12 cellular contexts compared by ENCODE assay signal in the genomic region with DNA sequence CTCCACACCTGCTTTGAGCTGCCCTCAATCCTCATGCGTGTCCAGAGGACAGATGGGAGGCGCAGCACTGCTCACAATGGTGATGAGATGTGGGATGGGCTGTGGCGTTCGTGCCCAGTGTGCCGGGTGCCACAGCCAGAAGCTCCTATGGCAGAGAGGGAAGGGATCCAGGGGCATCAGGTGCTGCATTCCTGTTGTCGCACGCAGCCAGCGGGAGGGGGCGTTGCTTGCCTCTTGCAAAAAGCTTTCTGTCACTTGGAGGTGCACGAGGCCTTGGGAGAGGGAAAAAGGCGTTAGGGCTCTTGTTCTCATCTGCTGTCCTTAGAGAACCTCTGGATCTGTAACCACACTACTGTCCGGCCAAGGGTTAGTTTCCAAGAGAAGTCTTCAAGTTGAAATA. TPM values are rescaled to one million over a fixed set of nuclear protein-coding genes. Genes with fewer than 3 reads are reported as not detected.
A peak's percentile ranks its signal among the peaks of the same experiment; 100 is the strongest.
DNase-seq lines count a peak whose midpoint lies in the region; ATAC-seq and TF ChIP-seq lines count a peak whose summit lies in the region.
"Had no signal": no experiment of that assay in that cellular context is flagged by ENCODE, and none has a peak within 500 bp of the region (broad histone marks: within the 10 kb centered on the region; RNA-seq: fewer than 3 reads in every experiment).

No MANE protein-coding gene starts in this region.

- H3K4me3 ChIP-seq in GM12875 (ENCODE audit: low read depth, low read length) = no peak overlapping the region
- H3K4me3 ChIP-seq: adrenal gland had no signal

- H3K27ac Mint-ChIP-seq in glutamatergic neuron (ENCODE audit: unreplicated experiment) = no peak overlapping the region
- H3K27ac Mint-ChIP-seq in T-helper 2 cell treated with Interferon-gamma antibody and Interleukin-4, amounts not matched to agents 5 μg/mL and 100 μg/mL, for 36 hours = no peak overlapping the region
- H3K27ac Mint-ChIP-seq: memory B cell had no signal

- peak; percentile 67 for DNase-seq in 8988T
- DNase-seq in NCI-H526 treated with DMSO at 0.1 percent for 48 hours (lab: John Stamatoyannopoulos, UW) = peak; percentile 6
- DNase-seq in glutamatergic neuron = peak; percentile 57
- no peak for DNase-seq in T-helper 2 cell treated with Interferon-gamma antibody and Interleukin-4, amounts not matched to agents 5 μg/mL and 100 μg/mL, for 36 hours (ENCODE audit: low spot score)
- no peak for DNase-seq in CD1c-positive myeloid dendritic cell (ENCODE audit: extremely low spot score)
- DNase-seq: COR-L47, MM.1S had no signal

- TF ChIP-seq CTCF in GM12875 (IDR thresholded peaks at IDR 0.05; ENCODE audit: borderline replicate concordance, insufficient read depth, low read depth, low read length) = peak; percentile 37; the same call in 1 of the 2 replicates
- no peak for TF ChIP-seq CTCF in glutamatergic neuron (IDR thresholded peaks at IDR 0.05; ENCODE audit: partially characterized antibody, unreplicated experiment)

- ATAC-seq in GM21529 (IDR thresholded peaks at IDR 0.05; ENCODE audit: unreplicated experiment) (no peak), HG03378 (IDR thresholded peaks at IDR 0.05; ENCODE audit: unreplicated experiment) (no peak)

- H3K9me3 Mint-ChIP-seq in glutamatergic neuron (ENCODE audit: unreplicated experiment) = no peaks in the 10 kb centered on the region
- no peaks in the 10 kb centered on the region for H3K9me3 Mint-ChIP-seq in T-helper 2 cell treated with Interferon-gamma antibody and Interleukin-4, amounts not matched to agents 5 μg/mL and 100 μg/mL, for 36 hours
- H3K9me3 Mint-ChIP-seq: memory B cell had no signal

- H3K4me3 Mint-ChIP-seq in glutamatergic neuron (ENCODE audit: unreplicated experiment) = no peak overlapping the region
- H3K4me3 Mint-ChIP-seq in T-helper 2 cell treated with Interferon-gamma antibody and Interleukin-4, amounts not matched to agents 5 μg/mL and 100 μg/mL, for 36 hours = no peak overlapping the region
- H3K4me3 Mint-ChIP-seq: memory B cell had no signal

- no peaks in the 10 kb centered on the region for H3K36me3 Mint-ChIP-seq in glutamatergic neuron (ENCODE audit: unreplicated experiment)
- no peaks in the 10 kb centered on the region for H3K36me3 Mint-ChIP-seq in T-helper 2 cell treated with Interferon-gamma antibody and Interleukin-4, amounts not matched to agents 5 μg/mL and 100 μg/mL, for 36 hours (ENCODE audit: low read depth)
- H3K36me3 Mint-ChIP-seq: memory B cell had no signal

- H3K4me1 Mint-ChIP-seq in glutamatergic neuron (ENCODE audit: low read depth, unreplicated experiment) = no peaks in the 10 kb centered on the region
- H3K4me1 Mint-ChIP-seq in T-helper 2 cell treated with Interferon-gamma antibody and Interleukin-4, amounts not matched to agents 5 μg/mL and 100 μg/mL, for 36 hours (ENCODE audit: low read depth) = no peaks in the 10 kb centered on the region
- H3K4me1 Mint-ChIP-seq: memory B cell had no signal

- peaks cover 2% of the 10 kb centered on the region for H3K27me3 Mint-ChIP-seq in glutamatergic neuron (ENCODE audit: unreplicated experiment)
- H3K27me3 Mint-ChIP-seq in T-helper 2 cell treated with Interferon-gamma antibody and Interleukin-4, amounts not matched to agents 5 μg/mL and 100 μg/mL, for 36 hours (ENCODE audit: low read depth) = peaks cover 2% of the 10 kb centered on the region

RNA-seq across cellular contexts. Expression of a gene that starts 29.2 kb away (rescaled TPM):
- total RNA-seq in glutamatergic neuron (ENCODE audit: unreplicated experiment) = not detected

RNA-seq across cellular contexts. Expression of a gene that starts 33.9 kb away (rescaled TPM):
- not detected for total RNA-seq in glutamatergic neuron (ENCODE audit: unreplicated experiment)

RNA-seq across cellular contexts. Expression of a gene that starts 53.7 kb away (rescaled TPM):
- total RNA-seq in glutamatergic neuron (ENCODE audit: unreplicated experiment) = 729 TPM

Comparison
In these comparisons a context has a peak if more than half of its experiments do, and no peak if none do; other contexts are left out.
1. DNase-seq: peak in 8988T (single experiment), NCI-H526 treated with DMSO at 0.1 percent for 48 hours (single experiment) and glutamatergic neuron (single experiment); none in T-helper 2 cell treated with Interferon-gamma antibody and Interleukin-4, amounts not matched to agents 5 μg/mL and 100 μg/mL, for 36 hours (single experiment) and CD1c-positive myeloid dendritic cell (single experiment).